Comparison of ENCODE assay signal across 1 cellular context in the genomic region with DNA sequence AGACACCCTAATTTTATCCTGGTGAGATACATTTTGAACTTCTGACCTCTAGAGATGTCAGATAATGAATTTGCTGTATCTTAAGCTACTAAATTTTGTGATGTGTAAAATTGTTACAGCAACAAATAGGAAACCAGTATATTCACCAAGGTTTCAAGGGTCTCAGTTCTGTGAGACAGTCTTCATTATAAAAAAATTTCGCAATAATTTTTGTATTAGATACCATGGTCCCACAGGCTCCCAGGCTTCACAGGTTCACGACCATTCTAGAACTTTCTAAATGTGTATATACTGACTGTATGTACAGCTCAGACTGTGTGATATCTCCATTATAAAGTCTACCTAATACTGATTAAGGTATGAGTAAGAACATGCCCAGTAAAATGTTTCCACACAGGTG.
TF ChIP-seq lines count a peak whose summit lies in the region.

No MANE protein-coding gene starts in this region.

TF ChIP-seq in WTC11, 78 proteins besides CTCF, POLR2A, EP300 and RAD21 (continued from another document):
- TF ChIP-seq, protein P1, sequence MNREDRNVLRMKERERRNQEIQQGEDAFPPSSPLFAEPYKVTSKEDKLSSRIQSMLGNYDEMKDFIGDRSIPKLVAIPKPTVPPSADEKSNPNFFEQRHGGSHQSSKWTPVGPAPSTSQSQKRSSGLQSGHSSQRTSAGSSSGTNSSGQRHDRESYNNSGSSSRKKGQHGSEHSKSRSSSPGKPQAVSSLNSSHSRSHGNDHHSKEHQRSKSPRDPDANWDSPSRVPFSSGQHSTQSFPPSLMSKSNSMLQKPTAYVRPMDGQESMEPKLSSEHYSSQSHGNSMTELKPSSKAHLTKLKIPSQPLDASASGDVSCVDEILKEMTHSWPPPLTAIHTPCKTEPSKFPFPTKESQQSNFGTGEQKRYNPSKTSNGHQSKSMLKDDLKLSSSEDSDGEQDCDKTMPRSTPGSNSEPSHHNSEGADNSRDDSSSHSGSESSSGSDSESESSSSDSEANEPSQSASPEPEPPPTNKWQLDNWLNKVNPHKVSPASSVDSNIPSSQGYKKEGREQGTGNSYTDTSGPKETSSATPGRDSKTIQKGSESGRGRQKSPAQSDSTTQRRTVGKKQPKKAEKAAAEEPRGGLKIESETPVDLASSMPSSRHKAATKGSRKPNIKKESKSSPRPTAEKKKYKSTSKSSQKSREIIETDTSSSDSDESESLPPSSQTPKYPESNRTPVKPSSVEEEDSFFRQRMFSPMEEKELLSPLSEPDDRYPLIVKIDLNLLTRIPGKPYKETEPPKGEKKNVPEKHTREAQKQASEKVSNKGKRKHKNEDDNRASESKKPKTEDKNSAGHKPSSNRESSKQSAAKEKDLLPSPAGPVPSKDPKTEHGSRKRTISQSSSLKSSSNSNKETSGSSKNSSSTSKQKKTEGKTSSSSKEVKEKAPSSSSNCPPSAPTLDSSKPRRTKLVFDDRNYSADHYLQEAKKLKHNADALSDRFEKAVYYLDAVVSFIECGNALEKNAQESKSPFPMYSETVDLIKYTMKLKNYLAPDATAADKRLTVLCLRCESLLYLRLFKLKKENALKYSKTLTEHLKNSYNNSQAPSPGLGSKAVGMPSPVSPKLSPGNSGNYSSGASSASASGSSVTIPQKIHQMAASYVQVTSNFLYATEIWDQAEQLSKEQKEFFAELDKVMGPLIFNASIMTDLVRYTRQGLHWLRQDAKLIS (CRISPR knock-in tag; IDR thresholded peaks at IDR 0.05; ENCODE audit: borderline replicate concordance): no peak
- TF ChIP-seq, protein P2, sequence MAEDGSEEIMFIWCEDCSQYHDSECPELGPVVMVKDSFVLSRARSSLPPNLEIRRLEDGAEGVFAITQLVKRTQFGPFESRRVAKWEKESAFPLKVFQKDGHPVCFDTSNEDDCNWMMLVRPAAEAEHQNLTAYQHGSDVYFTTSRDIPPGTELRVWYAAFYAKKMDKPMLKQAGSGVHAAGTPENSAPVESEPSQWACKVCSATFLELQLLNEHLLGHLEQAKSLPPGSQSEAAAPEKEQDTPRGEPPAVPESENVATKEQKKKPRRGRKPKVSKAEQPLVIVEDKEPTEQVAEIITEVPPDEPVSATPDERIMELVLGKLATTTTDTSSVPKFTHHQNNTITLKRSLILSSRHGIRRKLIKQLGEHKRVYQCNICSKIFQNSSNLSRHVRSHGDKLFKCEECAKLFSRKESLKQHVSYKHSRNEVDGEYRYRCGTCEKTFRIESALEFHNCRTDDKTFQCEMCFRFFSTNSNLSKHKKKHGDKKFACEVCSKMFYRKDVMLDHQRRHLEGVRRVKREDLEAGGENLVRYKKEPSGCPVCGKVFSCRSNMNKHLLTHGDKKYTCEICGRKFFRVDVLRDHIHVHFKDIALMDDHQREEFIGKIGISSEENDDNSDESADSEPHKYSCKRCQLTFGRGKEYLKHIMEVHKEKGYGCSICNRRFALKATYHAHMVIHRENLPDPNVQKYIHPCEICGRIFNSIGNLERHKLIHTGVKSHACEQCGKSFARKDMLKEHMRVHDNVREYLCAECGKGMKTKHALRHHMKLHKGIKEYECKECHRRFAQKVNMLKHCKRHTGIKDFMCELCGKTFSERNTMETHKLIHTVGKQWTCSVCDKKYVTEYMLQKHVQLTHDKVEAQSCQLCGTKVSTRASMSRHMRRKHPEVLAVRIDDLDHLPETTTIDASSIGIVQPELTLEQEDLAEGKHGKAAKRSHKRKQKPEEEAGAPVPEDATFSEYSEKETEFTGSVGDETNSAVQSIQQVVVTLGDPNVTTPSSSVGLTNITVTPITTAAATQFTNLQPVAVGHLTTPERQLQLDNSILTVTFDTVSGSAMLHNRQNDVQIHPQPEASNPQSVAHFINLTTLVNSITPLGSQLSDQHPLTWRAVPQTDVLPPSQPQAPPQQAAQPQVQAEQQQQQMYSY (CRISPR knock-in tag; IDR thresholded peaks at IDR 0.05): no peak
- TF ChIP-seq ZNF263 (CRISPR knock-in tag; IDR thresholded peaks at IDR 0.05; ENCODE audit: low read depth) (no peak), SMAD3 (CRISPR knock-in tag; IDR thresholded peaks at IDR 0.05; ENCODE audit: borderline replicate concordance) (no peak), MXD4 (CRISPR knock-in tag; IDR thresholded peaks at IDR 0.05; ENCODE audit: borderline replicate concordance) (no peak), NFE2L1 (CRISPR knock-in tag; IDR thresholded peaks at IDR 0.05) (no peak), FOXK1 (CRISPR knock-in tag; IDR thresholded peaks at IDR 0.05) (no peak), ESRRA (CRISPR knock-in tag; IDR thresholded peaks at IDR 0.05; ENCODE audit: borderline replicate concordance) (no peak), ZNF416 (CRISPR knock-in tag; IDR thresholded peaks at IDR 0.05) (no peak), GTF2I (CRISPR knock-in tag; conservative IDR thresholded peaks at IDR 0.05) (no peak), ZNF317 (CRISPR knock-in tag; IDR thresholded peaks at IDR 0.05; ENCODE audit: borderline replicate concordance, low read depth) (no peak)
- TF ChIP-seq, protein P3, sequence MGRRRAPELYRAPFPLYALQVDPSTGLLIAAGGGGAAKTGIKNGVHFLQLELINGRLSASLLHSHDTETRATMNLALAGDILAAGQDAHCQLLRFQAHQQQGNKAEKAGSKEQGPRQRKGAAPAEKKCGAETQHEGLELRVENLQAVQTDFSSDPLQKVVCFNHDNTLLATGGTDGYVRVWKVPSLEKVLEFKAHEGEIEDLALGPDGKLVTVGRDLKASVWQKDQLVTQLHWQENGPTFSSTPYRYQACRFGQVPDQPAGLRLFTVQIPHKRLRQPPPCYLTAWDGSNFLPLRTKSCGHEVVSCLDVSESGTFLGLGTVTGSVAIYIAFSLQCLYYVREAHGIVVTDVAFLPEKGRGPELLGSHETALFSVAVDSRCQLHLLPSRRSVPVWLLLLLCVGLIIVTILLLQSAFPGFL (CRISPR knock-in tag; IDR thresholded peaks at IDR 0.05; ENCODE audit: borderline replicate concordance): no peak
- TF ChIP-seq, protein P4, sequence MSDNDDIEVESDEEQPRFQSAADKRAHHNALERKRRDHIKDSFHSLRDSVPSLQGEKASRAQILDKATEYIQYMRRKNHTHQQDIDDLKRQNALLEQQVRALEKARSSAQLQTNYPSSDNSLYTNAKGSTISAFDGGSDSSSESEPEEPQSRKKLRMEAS (CRISPR knock-in tag; IDR thresholded peaks at IDR 0.05): no peak
- TF ChIP-seq, protein P5, sequence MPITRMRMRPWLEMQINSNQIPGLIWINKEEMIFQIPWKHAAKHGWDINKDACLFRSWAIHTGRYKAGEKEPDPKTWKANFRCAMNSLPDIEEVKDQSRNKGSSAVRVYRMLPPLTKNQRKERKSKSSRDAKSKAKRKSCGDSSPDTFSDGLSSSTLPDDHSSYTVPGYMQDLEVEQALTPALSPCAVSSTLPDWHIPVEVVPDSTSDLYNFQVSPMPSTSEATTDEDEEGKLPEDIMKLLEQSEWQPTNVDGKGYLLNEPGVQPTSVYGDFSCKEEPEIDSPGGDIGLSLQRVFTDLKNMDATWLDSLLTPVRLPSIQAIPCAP (CRISPR knock-in tag; IDR thresholded peaks at IDR 0.05): no peak
- TF ChIP-seq, protein P6, sequence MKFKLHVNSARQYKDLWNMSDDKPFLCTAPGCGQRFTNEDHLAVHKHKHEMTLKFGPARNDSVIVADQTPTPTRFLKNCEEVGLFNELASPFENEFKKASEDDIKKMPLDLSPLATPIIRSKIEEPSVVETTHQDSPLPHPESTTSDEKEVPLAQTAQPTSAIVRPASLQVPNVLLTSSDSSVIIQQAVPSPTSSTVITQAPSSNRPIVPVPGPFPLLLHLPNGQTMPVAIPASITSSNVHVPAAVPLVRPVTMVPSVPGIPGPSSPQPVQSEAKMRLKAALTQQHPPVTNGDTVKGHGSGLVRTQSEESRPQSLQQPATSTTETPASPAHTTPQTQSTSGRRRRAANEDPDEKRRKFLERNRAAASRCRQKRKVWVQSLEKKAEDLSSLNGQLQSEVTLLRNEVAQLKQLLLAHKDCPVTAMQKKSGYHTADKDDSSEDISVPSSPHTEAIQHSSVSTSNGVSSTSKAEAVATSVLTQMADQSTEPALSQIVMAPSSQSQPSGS (CRISPR knock-in tag; IDR thresholded peaks at IDR 0.05; ENCODE audit: borderline replicate concordance, low read depth): no peak
- TF ChIP-seq, protein P7, sequence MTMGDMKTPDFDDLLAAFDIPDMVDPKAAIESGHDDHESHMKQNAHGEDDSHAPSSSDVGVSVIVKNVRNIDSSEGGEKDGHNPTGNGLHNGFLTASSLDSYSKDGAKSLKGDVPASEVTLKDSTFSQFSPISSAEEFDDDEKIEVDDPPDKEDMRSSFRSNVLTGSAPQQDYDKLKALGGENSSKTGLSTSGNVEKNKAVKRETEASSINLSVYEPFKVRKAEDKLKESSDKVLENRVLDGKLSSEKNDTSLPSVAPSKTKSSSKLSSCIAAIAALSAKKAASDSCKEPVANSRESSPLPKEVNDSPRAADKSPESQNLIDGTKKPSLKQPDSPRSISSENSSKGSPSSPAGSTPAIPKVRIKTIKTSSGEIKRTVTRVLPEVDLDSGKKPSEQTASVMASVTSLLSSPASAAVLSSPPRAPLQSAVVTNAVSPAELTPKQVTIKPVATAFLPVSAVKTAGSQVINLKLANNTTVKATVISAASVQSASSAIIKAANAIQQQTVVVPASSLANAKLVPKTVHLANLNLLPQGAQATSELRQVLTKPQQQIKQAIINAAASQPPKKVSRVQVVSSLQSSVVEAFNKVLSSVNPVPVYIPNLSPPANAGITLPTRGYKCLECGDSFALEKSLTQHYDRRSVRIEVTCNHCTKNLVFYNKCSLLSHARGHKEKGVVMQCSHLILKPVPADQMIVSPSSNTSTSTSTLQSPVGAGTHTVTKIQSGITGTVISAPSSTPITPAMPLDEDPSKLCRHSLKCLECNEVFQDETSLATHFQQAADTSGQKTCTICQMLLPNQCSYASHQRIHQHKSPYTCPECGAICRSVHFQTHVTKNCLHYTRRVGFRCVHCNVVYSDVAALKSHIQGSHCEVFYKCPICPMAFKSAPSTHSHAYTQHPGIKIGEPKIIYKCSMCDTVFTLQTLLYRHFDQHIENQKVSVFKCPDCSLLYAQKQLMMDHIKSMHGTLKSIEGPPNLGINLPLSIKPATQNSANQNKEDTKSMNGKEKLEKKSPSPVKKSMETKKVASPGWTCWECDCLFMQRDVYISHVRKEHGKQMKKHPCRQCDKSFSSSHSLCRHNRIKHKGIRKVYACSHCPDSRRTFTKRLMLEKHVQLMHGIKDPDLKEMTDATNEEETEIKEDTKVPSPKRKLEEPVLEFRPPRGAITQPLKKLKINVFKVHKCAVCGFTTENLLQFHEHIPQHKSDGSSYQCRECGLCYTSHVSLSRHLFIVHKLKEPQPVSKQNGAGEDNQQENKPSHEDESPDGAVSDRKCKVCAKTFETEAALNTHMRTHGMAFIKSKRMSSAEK (CRISPR knock-in tag; IDR thresholded peaks at IDR 0.05; ENCODE audit: borderline replicate concordance): no peak
- TF ChIP-seq, protein P8, sequence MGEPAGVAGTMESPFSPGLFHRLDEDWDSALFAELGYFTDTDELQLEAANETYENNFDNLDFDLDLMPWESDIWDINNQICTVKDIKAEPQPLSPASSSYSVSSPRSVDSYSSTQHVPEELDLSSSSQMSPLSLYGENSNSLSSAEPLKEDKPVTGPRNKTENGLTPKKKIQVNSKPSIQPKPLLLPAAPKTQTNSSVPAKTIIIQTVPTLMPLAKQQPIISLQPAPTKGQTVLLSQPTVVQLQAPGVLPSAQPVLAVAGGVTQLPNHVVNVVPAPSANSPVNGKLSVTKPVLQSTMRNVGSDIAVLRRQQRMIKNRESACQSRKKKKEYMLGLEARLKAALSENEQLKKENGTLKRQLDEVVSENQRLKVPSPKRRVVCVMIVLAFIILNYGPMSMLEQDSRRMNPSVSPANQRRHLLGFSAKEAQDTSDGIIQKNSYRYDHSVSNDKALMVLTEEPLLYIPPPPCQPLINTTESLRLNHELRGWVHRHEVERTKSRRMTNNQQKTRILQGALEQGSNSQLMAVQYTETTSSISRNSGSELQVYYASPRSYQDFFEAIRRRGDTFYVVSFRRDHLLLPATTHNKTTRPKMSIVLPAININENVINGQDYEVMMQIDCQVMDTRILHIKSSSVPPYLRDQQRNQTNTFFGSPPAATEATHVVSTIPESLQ (CRISPR knock-in tag; IDR thresholded peaks at IDR 0.05): no peak
- TF ChIP-seq, protein P9, sequence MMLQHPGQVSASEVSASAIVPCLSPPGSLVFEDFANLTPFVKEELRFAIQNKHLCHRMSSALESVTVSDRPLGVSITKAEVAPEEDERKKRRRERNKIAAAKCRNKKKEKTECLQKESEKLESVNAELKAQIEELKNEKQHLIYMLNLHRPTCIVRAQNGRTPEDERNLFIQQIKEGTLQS (CRISPR knock-in tag; conservative IDR thresholded peaks at IDR 0.05): no peak
TF ChIP-seq in WTC11: peak in this region for 0.
